Comparison of ENCODE assay signal across 25 cellular contexts in genomic region chr3:169432692-169433432, GRCh38.
A peak's percentile ranks its signal among the peaks of the same experiment; 100 is the strongest.
DNase-seq lines count a peak whose midpoint lies in the region; ATAC-seq and TF ChIP-seq lines count a peak whose summit lies in the region.
"Had no signal": no experiment of that assay in that cellular context is flagged by ENCODE, and none has a peak within 500 bp of the region (broad histone marks: within the 10 kb centered on the region; RNA-seq: fewer than 3 reads in every experiment).

No MANE protein-coding gene starts in this region.

- H3K36me3 ChIP-seq in esophagus muscularis mucosa = no peaks in the 10 kb centered on the region
- H3K36me3 ChIP-seq: tibial artery had no signal

- TF ChIP-seq EP300 in esophagus muscularis mucosa (IDR thresholded peaks at IDR 0.05) = no peak

- no peaks in the 10 kb centered on the region for H3K27me3 ChIP-seq in esophagus muscularis mucosa
- H3K27me3 ChIP-seq in dorsolateral prefrontal cortex = peaks cover 0 to 3% (median 0%) of the 10 kb centered on the region in 45 donors
- H3K27me3 ChIP-seq: tibial artery had no signal

- H3K9me3 ChIP-seq in esophagus muscularis mucosa = peaks cover 0 to 9% (median 0%) of the 10 kb centered on the region in 4 donors
- H3K9me3 ChIP-seq: tibial artery had no signal

- H3K27ac ChIP-seq in epithelial cell of prostate (peak overlapping the region; percentile 72), esophagus muscularis mucosa (replicated peaks in 1 of 4) (no peak overlapping the region), dorsolateral prefrontal cortex (no peak overlapping the region)
- H3K27ac ChIP-seq: tibial artery had no signal

- DNase-seq in COR-L47 (lab: John Stamatoyannopoulos, UW) (peak; percentile 68), LoVo (ENCODE audit: low spot score) (peak; percentile 19), NCI-H774 (lab: John Stamatoyannopoulos, UW) (peak; percentile 78), epithelial cell of prostate (ENCODE audit: low read depth, low spot score) (no peak), C1 segment of cervical spinal cord (lab: John Stamatoyannopoulos, UW) (no peak), esophagus muscularis mucosa (ENCODE audit: extremely low spot score) (no peak), dorsolateral prefrontal cortex (no peak)
- DNase-seq: activated CD4-positive, alpha-beta T cell treated with anti-CD3 and anti-CD28 coated beads for 36 hours; activated CD8-positive, alpha-beta T cell treated with anti-CD3 and anti-CD28 coated beads, Interleukin-2, amount 10 ng/mL, durations not matched to agents 7 days and 5 days; anterior cingulate cortex; CD8-positive, alpha-beta memory T cell; endodermal cell; KG1; naive B cell; NCI-H187; NCI-H226; NCI-H82; nucleus accumbens; Right ventricle myocardium superior; stimulated activated naive CD8-positive, alpha-beta T cell treated with anti-CD3 and anti-CD28 coated beads, Interleukin-15, amount 100 ng/mL, for 72 hours; T-helper 2 cell; tibial artery had no signal

- TF ChIP-seq CTCF in esophagus muscularis mucosa (IDR thresholded peaks at IDR 0.05) (no peak), dorsolateral prefrontal cortex (IDR thresholded peaks at IDR 0.05 in 54 of 56, conservative IDR thresholded peaks at IDR 0.05 in 2 of 56; ENCODE audit: low read depth in 1 of 56, partially characterized antibody in 56 of 56) (no peak)

- no peak for TF ChIP-seq POLR2A in esophagus muscularis mucosa (IDR thresholded peaks at IDR 0.05; ENCODE audit: low read depth)

- H3K4me1 ChIP-seq in esophagus muscularis mucosa = no peaks in the 10 kb centered on the region
- H3K4me1 ChIP-seq: tibial artery had no signal

- 92% methylated on average over 6 of the region's 6 CpGs for WGBS in esophagus muscularis mucosa

- H3K4me3 ChIP-seq in esophagus muscularis mucosa (no peak overlapping the region), dorsolateral prefrontal cortex (no peak overlapping the region)
- H3K4me3 ChIP-seq: tibial artery had no signal

- no peak for ATAC-seq in GM19397 (IDR thresholded peaks at IDR 0.05; ENCODE audit: unreplicated experiment)
- ATAC-seq: activated CD4-positive, alpha-beta T cell treated with anti-CD3 and anti-CD28 coated beads for 36 hours; activated CD8-positive, alpha-beta T cell treated with anti-CD3 and anti-CD28 coated beads, Interleukin-2, amount 10 ng/mL, durations not matched to agents 7 days and 5 days; activated naive CD4-positive, alpha-beta T cell treated with anti-CD3 and anti-CD28 coated beads, Interleukin-2, amount 50 U/mL, for 72 hours; left lobe of liver; stimulated activated naive CD8-positive, alpha-beta T cell treated with anti-CD3 and anti-CD28 coated beads, Interleukin-15, amount 100 ng/mL, for 72 hours had no signal

- intact Hi-C loops in esophagus muscularis mucosa (cut with DNase I) = no loop called here
- intact Hi-C loops in dorsolateral prefrontal cortex (cut with DNase I) = no loop called here

Comparison
In these comparisons a context has a peak if more than half of its experiments do, and no peak if none do; other contexts are left out.
1. DNase-seq: peak in COR-L47 (single experiment), LoVo (single experiment) and NCI-H774 (single experiment); none in epithelial cell of prostate (single experiment), C1 segment of cervical spinal cord (0 of 14), esophagus muscularis mucosa (single experiment) and dorsolateral prefrontal cortex (0 of 10).